In the genomic region with DNA sequence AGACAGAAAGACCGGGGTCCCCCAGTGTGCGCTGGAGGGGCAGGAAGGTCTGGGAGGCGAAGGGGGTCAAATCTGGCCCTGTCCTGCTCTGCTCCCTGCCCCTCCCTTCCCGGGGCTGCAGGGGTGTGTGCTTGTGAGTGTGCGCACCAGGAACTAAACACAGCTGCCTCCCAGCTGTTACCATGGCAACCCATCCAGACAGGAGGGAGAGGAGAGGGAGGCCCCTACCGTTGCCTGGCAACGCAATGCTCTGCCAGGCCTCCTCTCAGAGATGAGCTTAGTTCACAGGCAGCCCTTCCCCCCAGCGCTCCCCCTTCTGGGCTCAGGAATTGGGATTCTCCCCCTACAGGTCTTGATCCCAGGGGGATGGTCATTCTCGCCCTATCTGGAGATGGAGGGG, we compare ENCODE assay signal across 9 cellular contexts. TPM values are rescaled to one million over a fixed set of nuclear protein-coding genes. Genes with fewer than 3 reads are reported as not detected.
DNase-seq lines count a peak whose midpoint lies in the region; ATAC-seq and FAIRE-seq lines count a peak whose summit lies in the region.
"Had no signal": no experiment of that assay in that cellular context is flagged by ENCODE, and none has a peak within 500 bp of the region (broad histone marks: within the 10 kb centered on the region; RNA-seq: fewer than 3 reads in every experiment).

No MANE protein-coding gene starts in this region.

- FAIRE-seq in urothelium cell line (lab: Jason Lieb, UNC) = peak; percentile 84
- FAIRE-seq: colon had no signal

- CTCF ChIA-PET in activated CD4-positive, alpha-beta memory T cell treated with anti-CD3 and anti-CD28 coated beads, Interleukin-2, amount 10 ng/mL, durations not matched to agents 7 days and 5 days (lab: Charles Lee) = no interaction called here

- H3K36me3 Mint-ChIP-seq in activated CD4-positive, alpha-beta memory T cell treated with anti-CD3 and anti-CD28 coated beads, Interleukin-2, amount 10 ng/mL, durations not matched to agents 7 days and 5 days (ENCODE audit: low read depth) = no peaks in the 10 kb centered on the region

- POLR2A ChIA-PET in activated CD4-positive, alpha-beta memory T cell treated with anti-CD3 and anti-CD28 coated beads, Interleukin-2, amount 10 ng/mL, durations not matched to agents 7 days and 5 days (lab: Charles Lee) = no interaction called here

- H3K4me1 ChIP-seq in HAP-1 = no peaks in the 10 kb centered on the region

- H3K27me3 ChIP-seq in HAP-1 (ENCODE audit: low read depth) = 0 out of 2 replicates have a peak, but pooled peaks cover 3% of the 10 kb centered on the region

- H3K27ac Mint-ChIP-seq in activated CD4-positive, alpha-beta memory T cell treated with anti-CD3 and anti-CD28 coated beads, Interleukin-2, amount 10 ng/mL, durations not matched to agents 7 days and 5 days = no peak overlapping the region

- H3K4me1 Mint-ChIP-seq in activated CD4-positive, alpha-beta memory T cell treated with anti-CD3 and anti-CD28 coated beads, Interleukin-2, amount 10 ng/mL, durations not matched to agents 7 days and 5 days = peaks cover 13% of the 10 kb centered on the region

- ATAC-seq in HG03108 (IDR thresholded peaks at IDR 0.05; ENCODE audit: unreplicated experiment) (no peak), HG02623 (IDR thresholded peaks at IDR 0.05; ENCODE audit: unreplicated experiment) (no peak)

- DNase-seq in CD1c-positive myeloid dendritic cell (ENCODE audit: extremely low spot score) (peak; percentile 64), HAP-1 (ENCODE audit: low spot score in 2 of 2) (peak; percentile 90 to 94), NCI-H345 treated with DMSO at 0.1 percent for 48 hours (lab: John Stamatoyannopoulos, UW; ENCODE audit: unreplicated experiment) (peak; percentile 90), hippocampal formation (lab: John Stamatoyannopoulos, UW) (peak; percentile 88 to 98), urothelium cell line (ENCODE audit: low spot score) (peak; percentile 99)
- DNase-seq in activated CD4-positive, alpha-beta memory T cell treated with anti-CD3 and anti-CD28 coated beads, Interleukin-2, amount 10 ng/mL, durations not matched to agents 7 days and 5 days = peak; percentile 42

- peaks cover 8% of the 10 kb centered on the region for H3K27me3 Mint-ChIP-seq in activated CD4-positive, alpha-beta memory T cell treated with anti-CD3 and anti-CD28 coated beads, Interleukin-2, amount 10 ng/mL, durations not matched to agents 7 days and 5 days

- no peak overlapping the region for H3K4me3 Mint-ChIP-seq in activated CD4-positive, alpha-beta memory T cell treated with anti-CD3 and anti-CD28 coated beads, Interleukin-2, amount 10 ng/mL, durations not matched to agents 7 days and 5 days

- H3K9me3 Mint-ChIP-seq in activated CD4-positive, alpha-beta memory T cell treated with anti-CD3 and anti-CD28 coated beads, Interleukin-2, amount 10 ng/mL, durations not matched to agents 7 days and 5 days = no peaks in the 10 kb centered on the region

- H3K4me3 ChIP-seq in HAP-1 = no peak overlapping the region

- in situ Hi-C loops in HAP-1 (cut with MboI; ENCODE audit: low sequenced_read_pairs) = no loop called here

- no peaks in the 10 kb centered on the region for H3K36me3 ChIP-seq in HAP-1 (replicated peaks)

- no peaks in the 10 kb centered on the region for H3K9me3 ChIP-seq in HAP-1

RNA-seq across cellular contexts. Expression of gene NYAP1, which starts 6.1 kb away (rescaled TPM):
- total RNA-seq in activated CD4-positive, alpha-beta memory T cell treated with anti-CD3 and anti-CD28 coated beads, Interleukin-2, amount 10 ng/mL, durations not matched to agents 7 days and 5 days = under 1 TPM; 0.05 to 0.13 TPM

RNA-seq across cellular contexts. Expression of gene TSC22D4, which starts 10.8 kb away (rescaled TPM):
- 100 to 1,000 TPM; 133 to 136 TPM for total RNA-seq in activated CD4-positive, alpha-beta memory T cell treated with anti-CD3 and anti-CD28 coated beads, Interleukin-2, amount 10 ng/mL, durations not matched to agents 7 days and 5 days

RNA-seq across cellular contexts. Expression of gene SPACDR, which starts 25.8 kb away (rescaled TPM):
- 1 to 10 TPM; 4.0 to 4.3 TPM for total RNA-seq in activated CD4-positive, alpha-beta memory T cell treated with anti-CD3 and anti-CD28 coated beads, Interleukin-2, amount 10 ng/mL, durations not matched to agents 7 days and 5 days

RNA-seq across cellular contexts. Expression of gene AGFG2, which starts 49.2 kb away (rescaled TPM):
- total RNA-seq in activated CD4-positive, alpha-beta memory T cell treated with anti-CD3 and anti-CD28 coated beads, Interleukin-2, amount 10 ng/mL, durations not matched to agents 7 days and 5 days = 10 to 100 TPM; 53.9 to 59.8 TPM

RNA-seq across cellular contexts. Expression of gene PPP1R35, which starts 53.5 kb away (rescaled TPM):
- 100 to 1,000 TPM; 100 to 101 TPM for total RNA-seq in activated CD4-positive, alpha-beta memory T cell treated with anti-CD3 and anti-CD28 coated beads, Interleukin-2, amount 10 ng/mL, durations not matched to agents 7 days and 5 days

Comparison
In these comparisons a context has a peak if more than half of its experiments do, and no peak if none do; other contexts are left out.
1. DNase-seq: peak in every context shown above with its lines; median percentile 99 in urothelium cell line; 93 in hippocampal formation; 92 in HAP-1; 90 in NCI-H345 treated with DMSO at 0.1 percent for 48 hours; 64 in CD1c-positive myeloid dendritic cell; 42 in activated CD4-positive, alpha-beta memory T cell treated with anti-CD3 and anti-CD28 coated beads, Interleukin-2, amount 10 ng/mL, durations not matched to agents 7 days and 5 days.